8 cellular contexts compared by ENCODE assay signal in the genomic region with DNA sequence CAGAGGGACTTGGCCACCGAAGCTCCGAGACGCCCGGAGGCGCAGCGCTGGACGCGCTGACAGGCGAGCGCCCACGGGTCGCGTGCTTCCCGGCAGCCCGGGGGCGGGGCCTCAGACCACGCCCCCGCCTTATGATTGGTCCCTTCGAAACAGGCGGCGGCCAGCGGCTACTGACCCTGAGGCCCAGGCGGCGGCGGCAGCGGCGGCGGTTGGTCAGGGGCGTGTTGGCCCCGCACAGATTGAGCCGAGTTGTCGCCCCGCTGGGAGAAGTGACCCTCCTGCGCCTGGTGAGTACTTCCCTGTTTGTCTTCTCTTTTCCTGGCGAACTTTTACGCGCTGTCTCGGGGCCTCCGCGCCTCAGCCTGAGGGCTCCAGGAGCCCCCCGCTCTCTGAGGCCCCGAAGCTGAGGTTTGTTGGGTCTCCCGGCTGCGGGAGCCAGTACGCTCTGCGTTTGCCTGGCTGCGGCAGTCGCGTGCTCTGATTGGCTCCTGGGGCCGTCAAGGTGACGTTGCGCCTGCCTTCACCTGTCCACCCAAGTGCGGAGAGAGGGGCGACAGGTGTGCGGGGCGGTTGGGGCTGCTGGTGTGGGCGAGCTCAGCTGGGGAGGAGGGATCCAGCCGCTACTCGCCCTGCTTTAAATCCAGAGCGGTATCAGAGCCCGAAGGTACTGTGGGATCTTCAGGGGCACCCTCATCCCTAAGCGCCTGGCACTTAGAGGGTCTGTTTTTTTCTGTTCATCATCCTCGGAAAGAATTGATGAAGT. TPM values are rescaled to one million over a fixed set of nuclear protein-coding genes. Genes with fewer than 3 reads are reported as not detected.
DNase-seq lines count a peak whose midpoint lies in the region; ATAC-seq lines count a peak whose summit lies in the region.

A gene (plus strand): TSS at position 186 of the 763 bp plus-strand sequence. CDS start 21,221 bp downstream, outside the sequence.

- peaks cover 10% of the 10 kb centered on the region for H3K4me1 Mint-ChIP-seq in activated CD4-positive, alpha-beta T cell treated with anti-CD3 and anti-CD28 coated beads, Interleukin-2, amount 10 ng/mL, durations not matched to agents 24 days and 14 days

- no peaks in the 10 kb centered on the region for H3K9me3 Mint-ChIP-seq in activated CD4-positive, alpha-beta T cell treated with anti-CD3 and anti-CD28 coated beads, Interleukin-2, amount 10 ng/mL, durations not matched to agents 24 days and 14 days

- ATAC-seq in GM18873 (IDR thresholded peaks at IDR 0.05; ENCODE audit: low FRiP score, unreplicated experiment) = peak; percentile 90
- ATAC-seq in HG03095 (IDR thresholded peaks at IDR 0.05; ENCODE audit: unreplicated experiment) = peak; percentile 98
- peak; percentile 99 for ATAC-seq in left lobe of liver

- peak within 1 kb of the TSS; percentile 90 for H3K4me3 Mint-ChIP-seq in activated CD4-positive, alpha-beta T cell treated with anti-CD3 and anti-CD28 coated beads, Interleukin-2, amount 10 ng/mL, durations not matched to agents 24 days and 14 days

- peak within 1 kb of the TSS; percentile 81 for H3K27ac Mint-ChIP-seq in activated CD4-positive, alpha-beta T cell treated with anti-CD3 and anti-CD28 coated beads, Interleukin-2, amount 10 ng/mL, durations not matched to agents 24 days and 14 days

- H3K36me3 Mint-ChIP-seq in activated CD4-positive, alpha-beta T cell treated with anti-CD3 and anti-CD28 coated beads, Interleukin-2, amount 10 ng/mL, durations not matched to agents 24 days and 14 days (ENCODE audit: low read depth) = no peaks in the 10 kb centered on the region

- DNase-seq in AG08396 (ENCODE audit: low spot score) (peak; percentile 95), NCI-H2196 treated with DMSO at 0.1 percent for 48 hours (lab: John Stamatoyannopoulos, UW; ENCODE audit: unreplicated experiment) (peak; percentile 90), dermis microvascular lymphatic vessel endothelial cell (ENCODE audit: low read depth in 2 of 2) (peak; percentile 63 to 94), left lobe of liver (ENCODE audit: low spot score) (peak; percentile 91)
- DNase-seq in activated CD4-positive, alpha-beta T cell treated with anti-CD3 and anti-CD28 coated beads, Interleukin-2, amount 10 ng/mL, durations not matched to agents 24 days and 14 days = peak; percentile 93
- peak; percentile 14 to 50 for DNase-seq in stimulated activated CD4-positive, alpha-beta T cell treated with anti-CD3 and anti-CD28 coated beads, Interleukin-1b, Interleukin-23, amount 100 ng/mL, for 4 hours (ENCODE audit: low read depth in 2 of 2)

- H3K27me3 Mint-ChIP-seq in activated CD4-positive, alpha-beta T cell treated with anti-CD3 and anti-CD28 coated beads, Interleukin-2, amount 10 ng/mL, durations not matched to agents 24 days and 14 days = peaks cover 33% of the 10 kb centered on the region

- intact Hi-C loops in activated CD4-positive, alpha-beta T cell treated with anti-CD3 and anti-CD28 coated beads, Interleukin-2, amount 10 ng/mL, durations not matched to agents 24 days and 14 days (cut with micrococcal nuclease) = loop anchor here (1.0 to 5.0 kb wide), 3 partner anchors 306 to 1826 kb away; a partner anchor contains a TSS

RNA-seq across cellular contexts. Expression of the gene that starts here (rescaled TPM):
- total RNA-seq in activated CD4-positive, alpha-beta T cell treated with anti-CD3 and anti-CD28 coated beads, Interleukin-2, amount 10 ng/mL, durations not matched to agents 24 days and 14 days = 1.6 and 1.7 TPM in 2 replicates
- total RNA-seq in dermis microvascular lymphatic vessel endothelial cell = 12.4 and 21.3 TPM in 2 replicates
- total RNA-seq in left lobe of liver = 1.3 TPM

Comparison
In these comparisons a context has a peak if more than half of its experiments do, and no peak if none do; other contexts are left out.
1. Peak in every context shown above with its lines: DNase-seq and ATAC-seq.
2. DNase-seq: peak in every context shown above with its lines; median percentile 95 in AG08396; 93 in activated CD4-positive, alpha-beta T cell treated with anti-CD3 and anti-CD28 coated beads, Interleukin-2, amount 10 ng/mL, durations not matched to agents 24 days and 14 days; 91 in left lobe of liver; 90 in NCI-H2196 treated with DMSO at 0.1 percent for 48 hours; 78 in dermis microvascular lymphatic vessel endothelial cell; 32 in stimulated activated CD4-positive, alpha-beta T cell treated with anti-CD3 and anti-CD28 coated beads, Interleukin-1b, Interleukin-23, amount 100 ng/mL, for 4 hours.